Comparison of ENCODE assay signal across 18 cellular contexts in genomic region chr11:126059238-126059761, GRCh38. TPM values are rescaled to one million over a fixed set of nuclear protein-coding genes. Genes with fewer than 3 reads are reported as not detected.
DNase-seq lines count a peak whose midpoint lies in the region; ATAC-seq and TF ChIP-seq lines count a peak whose summit lies in the region.
"Had no signal": no experiment of that assay in that cellular context is flagged by ENCODE, and none has a peak within 500 bp of the region (broad histone marks: within the 10 kb centered on the region; RNA-seq: fewer than 3 reads in every experiment).

No MANE protein-coding gene starts in this region.

- no peak overlapping the region for H3K27ac ChIP-seq in right cardiac atrium (ENCODE audit: low read length)
- no peak overlapping the region for H3K27ac ChIP-seq in left ventricle myocardium inferior (replicated peaks)
- peak overlapping the region; percentile 74 for H3K27ac ChIP-seq in endodermal cell (ENCODE audit: low read depth, low read length)
- H3K27ac ChIP-seq in neural cell (ENCODE audit: low read length): peak overlapping the region; percentile 88
- peak overlapping the region; percentile 31 to 81 for H3K27ac ChIP-seq in uterus

- H3K4me1 Mint-ChIP-seq in endodermal cell: peaks cover 13% of the 10 kb centered on the region

- no peaks in the 10 kb centered on the region for H3K36me3 ChIP-seq in left ventricle myocardium inferior
- H3K36me3 ChIP-seq in endodermal cell (ENCODE audit: control insufficient read depth, insufficient read depth, low read length): no peaks in the 10 kb centered on the region
- H3K36me3 ChIP-seq in neural cell (ENCODE audit: insufficient read depth, low read length): no peaks in the 10 kb centered on the region
- no peaks in the 10 kb centered on the region for H3K36me3 ChIP-seq in uterus

- no peaks in the 10 kb centered on the region for H3F3A ChIP-seq in neural cell (ENCODE audit: insufficient read depth, low read length, poor library complexity, severe bottlenecking)

- H4K20me1 ChIP-seq in neural cell (ENCODE audit: insufficient read depth): no peaks in the 10 kb centered on the region

- H3K27me3 ChIP-seq in right cardiac atrium (ENCODE audit: control insufficient read depth, insufficient read depth) (no peaks in the 10 kb centered on the region), left ventricle myocardium inferior (ENCODE audit: low read depth) (no peaks in the 10 kb centered on the region), endodermal cell (ENCODE audit: control insufficient read depth, insufficient read depth, low read length, poor library complexity, severe bottlenecking) (peaks cover 75% of the 10 kb centered on the region), neural cell (ENCODE audit: insufficient read depth, low read depth, low read length) (no peaks in the 10 kb centered on the region), uterus (no peaks in the 10 kb centered on the region)

- H2AFZ ChIP-seq in neural cell (ENCODE audit: low read depth, low read length): no peak overlapping the region

- H3K4me3 ChIP-seq in right cardiac atrium (ENCODE audit: low read length): peak overlapping the region; percentile 29
- H3K4me3 ChIP-seq in left ventricle myocardium inferior: no peak overlapping the region
- no peak overlapping the region for H3K4me3 ChIP-seq in endodermal cell (ENCODE audit: low read length)
- H3K4me3 ChIP-seq in neural cell (ENCODE audit: low read length): peak overlapping the region; percentile 87
- peak overlapping the region in 1 of 2 donors; percentile 14 for H3K4me3 ChIP-seq in uterus

- H3K4me1 ChIP-seq in right cardiac atrium (ENCODE audit: control insufficient read depth, insufficient read depth, low read length) (no peaks in the 10 kb centered on the region), left ventricle myocardium inferior (peaks cover 15% of the 10 kb centered on the region), endodermal cell (ENCODE audit: control insufficient read depth, insufficient read depth, low read length) (peaks cover 2% of the 10 kb centered on the region), uterus (no peaks in the 10 kb centered on the region)

- no peaks in the 10 kb centered on the region for H3K9me3 Mint-ChIP-seq in endodermal cell
- H3K9me3 Mint-ChIP-seq: stimulated activated memory B cell treated with anti-CD40 and anti-IgM and Interleukin-4, amounts not matched to agents 10 μg/mL and 1 μg/mL and 100 μg/mL, for 72 hours had no signal

- ATAC-seq in right cardiac atrium (no peak), GM21447 (IDR thresholded peaks at IDR 0.05; ENCODE audit: unreplicated experiment) (no peak)
- ATAC-seq: left ventricle myocardium superior; stimulated activated memory B cell treated with anti-CD40 and anti-IgM and Interleukin-4, amounts not matched to agents 10 μg/mL and 1 μg/mL and 100 μg/mL, for 72 hours had no signal

- H3K9ac ChIP-seq in endodermal cell (ENCODE audit: extremely low read depth, low read length, poor library complexity, severe bottlenecking) (no peak overlapping the region), neural cell (ENCODE audit: low read length) (peak overlapping the region; percentile 89)

- H3K27me3 Mint-ChIP-seq in endodermal cell (ENCODE audit: insufficient read depth): peaks cover 6% of the 10 kb centered on the region

- H3K9me3 ChIP-seq in right cardiac atrium (ENCODE audit: control insufficient read depth, low read length) (no peaks in the 10 kb centered on the region), left ventricle myocardium inferior (replicated peaks) (no peaks in the 10 kb centered on the region), endodermal cell (ENCODE audit: control insufficient read depth, low read length) (no peaks in the 10 kb centered on the region), neural cell (ENCODE audit: low read length) (no peaks in the 10 kb centered on the region), uterus (no peaks in the 10 kb centered on the region)

- 50% methylated on average over 10 of the region's 10 CpGs for WGBS in right cardiac atrium
- WGBS in endodermal cell (ENCODE audit: insufficient coverage in 1 of 2, insufficient read length in 1 of 2), 2 experiments: 47 to 59% methylated on average over 8 to 9 of the region's 10 CpGs

- DNase-seq in right cardiac atrium: no peak
- DNase-seq in left ventricle myocardium inferior: no peak
- no peak for DNase-seq in endodermal cell
- DNase-seq in uterus: no peak
- DNase-seq in epidermal melanocyte (ENCODE audit: insufficient read length, low spot score): no peak
- DNase-seq in NCI-H2029 (lab: John Stamatoyannopoulos, UW): no peak
- DNase-seq: activated CD4-positive, alpha-beta T cell treated with anti-CD3 and anti-CD28 coated beads for 4 hours; activated naive CD4-positive, alpha-beta T cell treated with Interleukin-2 at 50 U/mL for 16 hours; CD4-positive, CD25-positive, alpha-beta regulatory T cell; GF-D8; Kasumi-1; left ventricle myocardium superior; NCI-H1417 treated with DMSO at 0.1 percent for 48 hours; Right ventricle myocardium superior; T1000 had no signal

- H3K9me2 ChIP-seq in neural cell (ENCODE audit: insufficient read depth, low read length): no peaks in the 10 kb centered on the region

- TF ChIP-seq CTCF in left ventricle myocardium inferior (IDR thresholded peaks at IDR 0.05; ENCODE audit: borderline replicate concordance): no peak
- no peak for TF ChIP-seq CTCF in endodermal cell (conservative IDR thresholded peaks at IDR 0.05)
- no peak for TF ChIP-seq CTCF in neural cell (IDR thresholded peaks at IDR 0.05; ENCODE audit: poor library complexity, severe bottlenecking)
- TF ChIP-seq CTCF in uterus (IDR thresholded peaks at IDR 0.05): no peak

- no peak for TF ChIP-seq POLR2A in uterus (IDR thresholded peaks at IDR 0.05)

- H3K79me2 ChIP-seq in neural cell (replicated peaks; ENCODE audit: insufficient read depth, low read length): peaks cover 63% of the 10 kb centered on the region

- H3K36me3 Mint-ChIP-seq in endodermal cell (ENCODE audit: low read depth): no peaks in the 10 kb centered on the region
- H3K36me3 Mint-ChIP-seq: CD4-positive, CD25-positive, alpha-beta regulatory T cell; stimulated activated memory B cell treated with anti-CD40 and anti-IgM and Interleukin-4, amounts not matched to agents 10 μg/mL and 1 μg/mL and 100 μg/mL, for 72 hours had no signal

- no peak overlapping the region for H3K27ac Mint-ChIP-seq in endodermal cell
- H3K27ac Mint-ChIP-seq: CD4-positive, CD25-positive, alpha-beta regulatory T cell; stimulated activated memory B cell treated with anti-CD40 and anti-IgM and Interleukin-4, amounts not matched to agents 10 μg/mL and 1 μg/mL and 100 μg/mL, for 72 hours had no signal

- peak overlapping the region; percentile 83 for H3K4me2 ChIP-seq in neural cell (ENCODE audit: low read length)

- no peak for TF ChIP-seq EP300 in neural cell (conservative IDR thresholded peaks at IDR 0.05; ENCODE audit: poor library complexity, severe bottlenecking)

- TF ChIP-seq RAD21 in neural cell (conservative IDR thresholded peaks at IDR 0.05): no peak

- intact Hi-C loops in right cardiac atrium (cut with DNase I): no loop called here
- intact Hi-C loops in left ventricle myocardium inferior (cut with micrococcal nuclease): no loop called here
- intact Hi-C loops in uterus (cut with DNase I; ENCODE audit: low total_unique reads): no loop called here

- H3K4me3 Mint-ChIP-seq in endodermal cell: no peak overlapping the region
- H3K4me3 Mint-ChIP-seq: CD4-positive, CD25-positive, alpha-beta regulatory T cell; stimulated activated memory B cell treated with anti-CD40 and anti-IgM and Interleukin-4, amounts not matched to agents 10 μg/mL and 1 μg/mL and 100 μg/mL, for 72 hours had no signal

TF ChIP-seq in neural cell, 6 proteins besides CTCF, POLR2A, EP300 and RAD21:
- TF ChIP-seq REST (IDR thresholded peaks at IDR 0.05; ENCODE audit: borderline replicate concordance) (peak; percentile 37), TAF1 (IDR thresholded peaks at IDR 0.05; ENCODE audit: low read depth) (no peak), EZH2 (IDR thresholded peaks at IDR 0.05; ENCODE audit: borderline replicate concordance, insufficient read depth, low read length, poor library complexity, severe bottlenecking) (no peak)

RNA-seq across cellular contexts. Expression of gene CDON, which starts 3.4 kb away (rescaled TPM):
- total RNA-seq in right cardiac atrium: 10 to 100 TPM; 18.4 to 32.2 (median 23.5) TPM
- 4.4 TPM for polyA plus RNA-seq in right cardiac atrium
- total RNA-seq in left ventricle myocardium inferior: 9.9 TPM
- 10 to 100 TPM; 19.2 to 24.5 TPM for total RNA-seq in endodermal cell
- polyA plus RNA-seq in endodermal cell (2013, experiment 1 of 2): 88.2 TPM
- 73.3 TPM for polyA plus RNA-seq in endodermal cell (2013, experiment 2 of 2)
- 44.1 and 45.7 TPM in 2 replicates for polyA plus RNA-seq in neural cell
- 90.8 and 103 TPM in 2 replicates for polyA minus RNA-seq in neural cell
- 100 to 1,000 TPM in 3 of 4 donors, 10 to 100 TPM in 1; 38.5 to 261 (median 213) TPM for total RNA-seq in uterus

Comparison
In these comparisons a context has a peak if more than half of its experiments do, and no peak if none do; other contexts are left out.
1. H3K4me3 ChIP-seq: peak in right cardiac atrium (single experiment) and neural cell (single experiment); none in left ventricle myocardium inferior (single experiment) and endodermal cell (single experiment).
2. H3K27ac ChIP-seq: peak in endodermal cell (single experiment), neural cell (single experiment) and uterus (2 of 2); none in right cardiac atrium (single experiment) and left ventricle myocardium inferior (single experiment).